In genomic region chr1:230423261-230423660, GRCh38 we compare ENCODE assay signal across 27 cellular contexts. TPM values are rescaled to one million over a fixed set of nuclear protein-coding genes. Genes with fewer than 3 reads are reported as not detected.
DNase-seq lines count a peak whose midpoint lies in the region; ATAC-seq and TF ChIP-seq lines count a peak whose summit lies in the region.
"Had no signal": no experiment of that assay in that cellular context is flagged by ENCODE, and none has a peak within 500 bp of the region (broad histone marks: within the 10 kb centered on the region; RNA-seq: fewer than 3 reads in every experiment).

No MANE protein-coding gene starts in this region.

- H3K27me3 Mint-ChIP-seq in neural crest cell (ENCODE audit: low read depth), result peaks cover 66% of the 10 kb centered on the region

- H3K36me3 Mint-ChIP-seq in neural crest cell (ENCODE audit: low read depth), result peaks cover 6% of the 10 kb centered on the region

- ATAC-seq in left cardiac atrium (no peak), GM21723 (IDR thresholded peaks at IDR 0.05; ENCODE audit: unreplicated experiment) (no peak)
- ATAC-seq: gastroesophageal sphincter; GM12878; Panc1; right cardiac atrium; stimulated activated naive CD8-positive, alpha-beta T cell treated with anti-CD3 and anti-CD28 coated beads, Interleukin-15, amount 100 ng/mL, for 72 hours had no signal

- no peaks in the 10 kb centered on the region for H3K9me3 Mint-ChIP-seq in neural crest cell
- H3K9me3 Mint-ChIP-seq: T-helper 1 cell treated with Interleukin-12 subunit alpha and Interleukin-12 subunit beta and Interleukin-4 antibody, amounts not matched to agents 30 μg/mL and 1 μg/mL, for 36 hours had no signal

- peaks cover 43% of the 10 kb centered on the region for H3K4me1 Mint-ChIP-seq in neural crest cell

- TF ChIP-seq CTCF in neural crest cell (conservative IDR thresholded peaks at IDR 0.05), result no peak

- H3K4me3 Mint-ChIP-seq in neural crest cell, result peak overlapping the region; percentile 44
- H3K4me3 Mint-ChIP-seq: activated CD4-positive, alpha-beta T cell treated with anti-CD3 and anti-CD28 coated beads, Interleukin-2, amount 10 ng/mL, durations not matched to agents 7 days and 5 days; activated T-helper 1 cell treated with anti-CD3 and anti-CD28 coated beads, Interleukin-12 subunit alpha, Interleukin-12 subunit beta, Interleukin-2, Interleukin-4 antibody, amounts not matched to agents 30 ng/mL and 10 ng/mL and 1 ng/mL, durations not matched to agents 14 hours and 24 hours and 36 hours; stimulated activated naive CD8-positive, alpha-beta T cell treated with anti-CD3 and anti-CD28 coated beads, Interleukin-15, amount 100 ng/mL, for 72 hours; T-helper 1 cell treated with Interleukin-12 subunit alpha and Interleukin-12 subunit beta and Interleukin-4 antibody, amounts not matched to agents 30 μg/mL and 1 μg/mL, for 36 hours had no signal

- intact Hi-C loops in left cardiac atrium (cut with DNase I), result no loop called here

- H3K27ac Mint-ChIP-seq in neural crest cell (ENCODE audit: unreplicated experiment), result no peak overlapping the region
- H3K27ac Mint-ChIP-seq: activated CD4-positive, alpha-beta T cell treated with anti-CD3 and anti-CD28 coated beads, Interleukin-2, amount 10 ng/mL, durations not matched to agents 7 days and 5 days; activated T-helper 1 cell treated with anti-CD3 and anti-CD28 coated beads, Interleukin-12 subunit alpha, Interleukin-12 subunit beta, Interleukin-2, Interleukin-4 antibody, amounts not matched to agents 30 ng/mL and 10 ng/mL and 1 ng/mL, durations not matched to agents 14 hours and 24 hours and 36 hours; CD4-positive, alpha-beta memory T cell; stimulated activated naive CD8-positive, alpha-beta T cell treated with anti-CD3 and anti-CD28 coated beads, Interleukin-15, amount 100 ng/mL, for 72 hours; T-helper 1 cell treated with Interleukin-12 subunit alpha and Interleukin-12 subunit beta and Interleukin-4 antibody, amounts not matched to agents 30 μg/mL and 1 μg/mL, for 36 hours had no signal

- DNase-seq in DMS79 treated with DMSO at 0.1 percent for 48 hours (lab: John Stamatoyannopoulos, UW) (peak; percentile 28), DMS79 (lab: John Stamatoyannopoulos, UW) (no peak), NCI-H187 treated with DMSO at 0.1 percent for 48 hours (lab: John Stamatoyannopoulos, UW) (peak; percentile 43), cerebellar cortex (ENCODE audit: low spot score) (peak; percentile 88), neural crest cell (ENCODE audit: low read depth, low spot score) (no peak), left cardiac atrium (no peak), HUDEP-2 (lab: John Stamatoyannopoulos, UW; ENCODE audit: unreplicated experiment in 76 of 76) (no peak)
- DNase-seq: 8988T; activated CD4-positive, alpha-beta T cell treated with anti-CD3 and anti-CD28 coated beads, Interleukin-2, amount 10 ng/mL, durations not matched to agents 7 days and 5 days; activated naive CD4-positive, alpha-beta T cell treated with anti-CD3 and anti-CD28 coated beads, Interleukin-2, amount 50 U/mL, for 16 hours; CD4-positive, alpha-beta memory T cell; effector CD8-positive, alpha-beta T cell; IMR-90; kidney glomerular epithelial cell; mammary epithelial cell; NCI-H226; ovary; right cardiac atrium; stimulated activated CD4-positive, alpha-beta T cell treated with anti-CD3 and anti-CD28 coated beads, Interleukin-12 subunit alpha, Interleukin-12 subunit beta, amount 100 ng/mL, for 4 hours; stimulated activated naive CD8-positive, alpha-beta T cell treated with anti-CD3 and anti-CD28 coated beads, Interleukin-15, amount 100 ng/mL, for 72 hours had no signal

RNA-seq across cellular contexts. Expression of gene PGBD5, which starts 2.9 kb away (rescaled TPM):
- 16.3 and 19.7 TPM in 2 replicates for total RNA-seq in neural crest cell
- total RNA-seq in left cardiac atrium, result 10 to 100 TPM; 19.6 to 24.8 TPM
- total RNA-seq: activated CD4-positive, alpha-beta T cell treated with anti-CD3 and anti-CD28 coated beads, Interleukin-2, amount 10 ng/mL, durations not matched to agents 7 days and 5 days; activated T-helper 1 cell treated with anti-CD3 and anti-CD28 coated beads, Interleukin-12 subunit alpha, Interleukin-12 subunit beta, Interleukin-2, Interleukin-4 antibody, amounts not matched to agents 30 ng/mL and 10 ng/mL and 1 ng/mL, durations not matched to agents 14 hours and 24 hours and 36 hours; ascending aorta; CD4-positive, alpha-beta memory T cell had no signal

Comparison
In these comparisons a context has a peak if more than half of its experiments do, and no peak if none do; other contexts are left out.
1. DNase-seq: peak in DMS79 treated with DMSO at 0.1 percent for 48 hours (single experiment), NCI-H187 treated with DMSO at 0.1 percent for 48 hours (single experiment) and cerebellar cortex (single experiment); none in DMS79 (single experiment), neural crest cell (single experiment), left cardiac atrium (single experiment) and HUDEP-2 (0 of 76).